ENCODE assay signal across 9 cellular contexts in the genomic region with DNA sequence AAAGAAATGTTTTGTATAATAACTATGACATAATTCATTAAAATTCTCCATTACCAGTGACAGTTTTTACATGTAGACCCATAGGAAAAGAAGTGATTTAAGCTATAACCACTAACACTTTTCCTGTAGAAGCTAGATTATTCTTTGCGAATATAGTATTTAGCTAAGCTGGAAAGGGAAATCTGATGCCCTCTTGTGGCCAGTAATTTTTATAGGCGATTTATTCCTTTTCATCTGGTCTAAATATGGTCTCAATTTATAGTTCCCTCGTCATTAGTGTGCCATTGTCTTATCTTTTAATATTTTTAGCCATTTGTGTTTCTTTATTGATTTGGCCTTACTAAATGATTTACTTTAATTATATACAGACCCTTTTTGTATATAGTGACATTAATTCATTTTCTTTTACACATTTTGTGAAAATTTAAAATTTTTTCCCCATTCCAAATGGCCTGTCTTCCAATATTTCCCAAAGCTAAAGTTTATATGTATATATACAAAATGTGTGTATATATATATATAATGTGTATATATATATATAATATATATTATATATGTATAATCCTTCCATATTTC. TPM values are rescaled to one million over a fixed set of nuclear protein-coding genes. Genes with fewer than 3 reads are reported as not detected.
DNase-seq lines count a peak whose midpoint lies in the region; ATAC-seq, FAIRE-seq and TF ChIP-seq lines count a peak whose summit lies in the region.
"Had no signal": no experiment of that assay in that cellular context is flagged by ENCODE, and none has a peak within 500 bp of the region (broad histone marks: within the 10 kb centered on the region; RNA-seq: fewer than 3 reads in every experiment).

No MANE protein-coding gene starts in this region.

- no peaks in the 10 kb centered on the region for H3K27me3 Mint-ChIP-seq in mesothelial cell of epicardium (ENCODE audit: low read depth)
- H3K27me3 Mint-ChIP-seq: T-helper 17 cell had no signal

- H3K4me3 ChIP-seq in coronary artery, result no peak overlapping the region

- no peak for TF ChIP-seq POLR2A in GM12892 (IDR thresholded peaks at IDR 0.05; ENCODE audit: low read depth, low read length)

- no peak overlapping the region for H3K27ac Mint-ChIP-seq in mesothelial cell of epicardium
- H3K27ac Mint-ChIP-seq: T-helper 17 cell had no signal

- peak; percentile 44 for DNase-seq in DMS114 treated with DMSO at 0.1 percent for 48 hours (lab: John Stamatoyannopoulos, UW; ENCODE audit: unreplicated experiment)
- DNase-seq in NOMO-1 treated with DMSO at 0.1 percent for 48 hours (lab: John Stamatoyannopoulos, UW; ENCODE audit: unreplicated experiment), result peak; percentile 32
- DNase-seq in coronary artery (ENCODE audit: low spot score), result no peak
- DNase-seq in mesothelial cell of epicardium (ENCODE audit: low spot score in 2 of 2, unreplicated experiment in 2 of 2), result no peak
- DNase-seq in HK-2 (ENCODE audit: unreplicated experiment), result no peak
- no peak for DNase-seq in GM12892 (ENCODE audit: insufficient read length)

- H3K4me3 Mint-ChIP-seq in mesothelial cell of epicardium, result no peak overlapping the region
- H3K4me3 Mint-ChIP-seq: T-helper 17 cell had no signal

- FAIRE-seq in GM12892 (lab: Jason Lieb, UNC), result no peak

- peaks cover 5% of the 10 kb centered on the region for H3K4me1 Mint-ChIP-seq in mesothelial cell of epicardium

- TF ChIP-seq CTCF in coronary artery (IDR thresholded peaks at IDR 0.05) (peak; percentile 36), mesothelial cell of epicardium (IDR thresholded peaks at IDR 0.05; ENCODE audit: unreplicated experiment) (peak; percentile 73)

- no peak overlapping the region for H3K27ac ChIP-seq in coronary artery

- H3K36me3 Mint-ChIP-seq in mesothelial cell of epicardium, result peaks cover 2% of the 10 kb centered on the region

- ATAC-seq in HG03378 (IDR thresholded peaks at IDR 0.05; ENCODE audit: unreplicated experiment) (peak; percentile 84), HG03039 (IDR thresholded peaks at IDR 0.05; ENCODE audit: unreplicated experiment) (no peak)
- ATAC-seq: T-helper 17 cell had no signal

- no peaks in the 10 kb centered on the region for H3K9me3 Mint-ChIP-seq in mesothelial cell of epicardium

RNA-seq across cellular contexts. Expression of a gene that starts 26.7 kb away (rescaled TPM):
- 38.5 to 41.1 TPM (median 38.5 TPM) in 3 replicates for total RNA-seq in mesothelial cell of epicardium
- polyA plus RNA-seq in GM12892 (2012; ENCODE audit: missing spikeins), result 47.4 TPM

Comparison
In these comparisons a context has a peak if more than half of its experiments do, and no peak if none do; other contexts are left out.
1. DNase-seq: peak in DMS114 treated with DMSO at 0.1 percent for 48 hours (single experiment) and NOMO-1 treated with DMSO at 0.1 percent for 48 hours (single experiment); none in coronary artery (single experiment), mesothelial cell of epicardium (0 of 2), HK-2 (single experiment) and GM12892 (single experiment).